Comparison of ENCODE assay signal across 11 cellular contexts in genomic region chr5:131532016-131532640, GRCh38.
DNase-seq lines count a peak whose midpoint lies in the region; ATAC-seq and TF ChIP-seq lines count a peak whose summit lies in the region.
"Had no signal": no experiment of that assay in that cellular context is flagged by ENCODE, and none has a peak within 500 bp of the region (broad histone marks: within the 10 kb centered on the region; RNA-seq: fewer than 3 reads in every experiment).

No MANE protein-coding gene starts in this region.

- H3K4me1 ChIP-seq in hepatocyte (ENCODE audit: insufficient read depth): no peaks in the 10 kb centered on the region
- H3K4me1 ChIP-seq in thoracic aorta (ENCODE audit: control insufficient read depth in 1 of 2, low read depth in 2 of 2): peaks cover 14 to 15% of the 10 kb centered on the region in 2 donors
- H3K4me1 ChIP-seq in aorta (ENCODE audit: control insufficient read depth in 1 of 2, insufficient read depth in 2 of 2, low read length in 2 of 2): no peaks in the 10 kb centered on the region

- no peak overlapping the region for H3K4me3 ChIP-seq in hepatocyte
- peak overlapping the region; percentile 53 for H3K4me3 ChIP-seq in thoracic aorta
- H3K4me3 ChIP-seq in brain microvascular endothelial cell (ENCODE audit: low read depth, low read length): no peak overlapping the region
- H3K4me3 ChIP-seq in aorta (ENCODE audit: low read length in 2 of 2): no peak overlapping the region
- H3K4me3 ChIP-seq: BLaER1 treated with 17β-estradiol and CSF1 and Interleukin-3, amounts not matched to agents 10 nM and 100 nM had no signal

- in situ Hi-C loops in brain microvascular endothelial cell (cut with HindIII; ENCODE audit: low pct_ligation_motif_present, low sequenced_read_pairs): no loop called here

- no peaks in the 10 kb centered on the region for H3K79me2 ChIP-seq in hepatocyte

- peaks cover 69% of the 10 kb centered on the region for H3K4me1 Mint-ChIP-seq in activated naive CD4-positive, alpha-beta T cell treated with anti-CD3 and anti-CD28 coated beads, Interleukin-2, amount 10 ng/mL, durations not matched to agents 7 days and 5 days
- H3K4me1 Mint-ChIP-seq in activated CD8-positive, alpha-beta T cell treated with anti-CD3 and anti-CD28 coated beads, Interleukin-2, amount 10 ng/mL, durations not matched to agents 7 days and 5 days (ENCODE audit: low read depth): peaks cover 67% of the 10 kb centered on the region

- CTCF ChIA-PET in activated naive CD4-positive, alpha-beta T cell treated with anti-CD3 and anti-CD28 coated beads, Interleukin-2, amount 10 ng/mL, durations not matched to agents 7 days and 5 days (lab: Charles Lee): interaction anchor here (0.6 to 2.4 kb wide), 10 partner anchors 10 to 475 kb away, joined by 3 to 12 read pairs (median 4); no protein-coding TSS in a partner anchor
- CTCF ChIA-PET in activated CD8-positive, alpha-beta T cell treated with anti-CD3 and anti-CD28 coated beads, Interleukin-2, amount 10 ng/mL, durations not matched to agents 7 days and 5 days (lab: Charles Lee): interaction anchor here (0.9 to 4.6 kb wide), 9 partner anchors 9 to 531 kb away, joined by 3 to 32 read pairs (median 6); no protein-coding TSS in a partner anchor

- H3K27ac Mint-ChIP-seq in activated naive CD4-positive, alpha-beta T cell treated with anti-CD3 and anti-CD28 coated beads, Interleukin-2, amount 10 ng/mL, durations not matched to agents 7 days and 5 days: peak overlapping the region; percentile 95
- peak overlapping the region; percentile 86 for H3K27ac Mint-ChIP-seq in activated CD8-positive, alpha-beta T cell treated with anti-CD3 and anti-CD28 coated beads, Interleukin-2, amount 10 ng/mL, durations not matched to agents 7 days and 5 days

- H3K27me3 ChIP-seq in hepatocyte (no peaks in the 10 kb centered on the region), thoracic aorta (replicated peaks; ENCODE audit: insufficient read depth) (no peaks in the 10 kb centered on the region), brain microvascular endothelial cell (replicated peaks) (no peaks in the 10 kb centered on the region), aorta (ENCODE audit: control insufficient read depth in 1 of 2, insufficient read depth in 2 of 2, low read length in 1 of 2) (no peaks in the 10 kb centered on the region)
- H3K27me3 ChIP-seq: BLaER1 treated with 17β-estradiol and CSF1 and Interleukin-3, amounts not matched to agents 10 nM and 100 nM had no signal

- no peaks in the 10 kb centered on the region for H3K9me2 ChIP-seq in hepatocyte (replicated peaks; ENCODE audit: insufficient read depth)

- no peaks in the 10 kb centered on the region for H3K27me3 Mint-ChIP-seq in activated naive CD4-positive, alpha-beta T cell treated with anti-CD3 and anti-CD28 coated beads, Interleukin-2, amount 10 ng/mL, durations not matched to agents 7 days and 5 days
- H3K27me3 Mint-ChIP-seq in activated CD8-positive, alpha-beta T cell treated with anti-CD3 and anti-CD28 coated beads, Interleukin-2, amount 10 ng/mL, durations not matched to agents 7 days and 5 days (ENCODE audit: low read depth): no peaks in the 10 kb centered on the region

- H3K9me3 ChIP-seq in hepatocyte (ENCODE audit: low read depth) (no peaks in the 10 kb centered on the region), thoracic aorta (no peaks in the 10 kb centered on the region), aorta (ENCODE audit: control insufficient read depth, low read length) (no peaks in the 10 kb centered on the region)
- H3K9me3 ChIP-seq: BLaER1 treated with 17β-estradiol and CSF1 and Interleukin-3, amounts not matched to agents 10 nM and 100 nM had no signal

- WGBS in hepatocyte (ENCODE audit: low lambda C conversion rate, missing lambda C conversion rate): 61% methylated on average over 7 of the region's 7 CpGs
- WGBS in aorta, 2 donors: 51 to 53% methylated on average over 7 of the region's 7 CpGs

- no peaks in the 10 kb centered on the region for H4K20me1 ChIP-seq in hepatocyte (ENCODE audit: insufficient read depth, poor library complexity, severe bottlenecking)
- H4K20me1 ChIP-seq: BLaER1 treated with 17β-estradiol and CSF1 and Interleukin-3, amounts not matched to agents 10 nM and 100 nM had no signal

- peak; percentile 62 for ATAC-seq in activated CD8-positive, alpha-beta T cell treated with anti-CD3 and anti-CD28 coated beads, Interleukin-2, amount 10 ng/mL, durations not matched to agents 7 days and 5 days
- ATAC-seq in thoracic aorta (ENCODE audit: insufficient number of reproducible peaks, low FRiP score, low read depth) (no peak), aorta (ENCODE audit: low FRiP score) (no peak), HG02759 (IDR thresholded peaks at IDR 0.05; ENCODE audit: unreplicated experiment) (no peak)

- H3K4me3 Mint-ChIP-seq in activated naive CD4-positive, alpha-beta T cell treated with anti-CD3 and anti-CD28 coated beads, Interleukin-2, amount 10 ng/mL, durations not matched to agents 7 days and 5 days: peak overlapping the region; percentile 76
- H3K4me3 Mint-ChIP-seq in activated CD8-positive, alpha-beta T cell treated with anti-CD3 and anti-CD28 coated beads, Interleukin-2, amount 10 ng/mL, durations not matched to agents 7 days and 5 days: peak overlapping the region; percentile 77

- peak; percentile 33 for DNase-seq in activated naive CD4-positive, alpha-beta T cell treated with anti-CD3 and anti-CD28 coated beads, Interleukin-2, amount 10 ng/mL, durations not matched to agents 7 days and 5 days
- no peak for DNase-seq in activated naive CD4-positive, alpha-beta T cell treated with Interleukin-2 at 50 U/mL for 16 hours
- DNase-seq in activated CD8-positive, alpha-beta T cell treated with anti-CD3 and anti-CD28 coated beads, Interleukin-2, amount 10 ng/mL, durations not matched to agents 7 days and 5 days: peak; percentile 30
- DNase-seq in hepatocyte (ENCODE audit: low spot score): no peak
- DNase-seq in thoracic aorta (ENCODE audit: low spot score): no peak
- DNase-seq in brain microvascular endothelial cell: no peak
- no peak for DNase-seq in aorta
- DNase-seq: NCI-H345 had no signal

- POLR2A ChIA-PET in activated CD8-positive, alpha-beta T cell treated with anti-CD3 and anti-CD28 coated beads, Interleukin-2, amount 10 ng/mL, durations not matched to agents 7 days and 5 days (lab: Charles Lee): interaction anchor here (1.0 to 2.0 kb wide), 4 partner anchors 16 to 268 kb away, joined by 3 to 12 read pairs (median 4); partner anchors contain the start of gene CDC42SE2

- H3K36me3 Mint-ChIP-seq in activated naive CD4-positive, alpha-beta T cell treated with anti-CD3 and anti-CD28 coated beads, Interleukin-2, amount 10 ng/mL, durations not matched to agents 7 days and 5 days: peaks cover 35% of the 10 kb centered on the region
- H3K36me3 Mint-ChIP-seq in activated CD8-positive, alpha-beta T cell treated with anti-CD3 and anti-CD28 coated beads, Interleukin-2, amount 10 ng/mL, durations not matched to agents 7 days and 5 days (ENCODE audit: low read depth): peaks cover 21% of the 10 kb centered on the region

- TF ChIP-seq CTCF in hepatocyte (IDR thresholded peaks at IDR 0.05; ENCODE audit: poor library complexity) (no peak), thoracic aorta (IDR thresholded peaks at IDR 0.05) (no peak), brain microvascular endothelial cell (IDR thresholded peaks at IDR 0.05; ENCODE audit: low read depth, low read length, missing control alignments) (no peak)

- peak overlapping the region; percentile 33 for H3K4me2 ChIP-seq in hepatocyte

- H2AFZ ChIP-seq in hepatocyte: no peak overlapping the region

- H3K27ac ChIP-seq in hepatocyte (no peak overlapping the region), thoracic aorta (no peak overlapping the region), brain microvascular endothelial cell (no peak overlapping the region), aorta (ENCODE audit: low read depth in 1 of 2, low read length in 2 of 2) (no peak overlapping the region)
- H3K27ac ChIP-seq: BLaER1 treated with 17β-estradiol and CSF1 and Interleukin-3, amounts not matched to agents 10 nM and 100 nM; HL-60 had no signal

- intact Hi-C loops in aorta (cut with DNase I): no loop called here

- no peaks in the 10 kb centered on the region for H3K9me3 Mint-ChIP-seq in activated naive CD4-positive, alpha-beta T cell treated with anti-CD3 and anti-CD28 coated beads, Interleukin-2, amount 10 ng/mL, durations not matched to agents 7 days and 5 days
- H3K9me3 Mint-ChIP-seq in activated CD8-positive, alpha-beta T cell treated with anti-CD3 and anti-CD28 coated beads, Interleukin-2, amount 10 ng/mL, durations not matched to agents 7 days and 5 days (ENCODE audit: insufficient read depth): no peaks in the 10 kb centered on the region

- no peaks in the 10 kb centered on the region for H3K36me3 ChIP-seq in hepatocyte (replicated peaks; ENCODE audit: insufficient read depth, low read depth)
- no peaks in the 10 kb centered on the region for H3K36me3 ChIP-seq in thoracic aorta
- H3K36me3 ChIP-seq in brain microvascular endothelial cell (replicated peaks): no peaks in the 10 kb centered on the region
- no peaks in the 10 kb centered on the region for H3K36me3 ChIP-seq in aorta (ENCODE audit: control insufficient read depth in 1 of 2, insufficient read depth in 2 of 2, low read length in 1 of 2)

Comparison
In these comparisons a context has a peak if more than half of its experiments do, and no peak if none do; other contexts are left out.
1. DNase-seq: peak in activated naive CD4-positive, alpha-beta T cell treated with anti-CD3 and anti-CD28 coated beads, Interleukin-2, amount 10 ng/mL, durations not matched to agents 7 days and 5 days (single experiment) and activated CD8-positive, alpha-beta T cell treated with anti-CD3 and anti-CD28 coated beads, Interleukin-2, amount 10 ng/mL, durations not matched to agents 7 days and 5 days (single experiment); none in activated naive CD4-positive, alpha-beta T cell treated with Interleukin-2 at 50 U/mL for 16 hours (single experiment), hepatocyte (single experiment), thoracic aorta (single experiment), brain microvascular endothelial cell (single experiment) and aorta (0 of 2).